In the genomic region with DNA sequence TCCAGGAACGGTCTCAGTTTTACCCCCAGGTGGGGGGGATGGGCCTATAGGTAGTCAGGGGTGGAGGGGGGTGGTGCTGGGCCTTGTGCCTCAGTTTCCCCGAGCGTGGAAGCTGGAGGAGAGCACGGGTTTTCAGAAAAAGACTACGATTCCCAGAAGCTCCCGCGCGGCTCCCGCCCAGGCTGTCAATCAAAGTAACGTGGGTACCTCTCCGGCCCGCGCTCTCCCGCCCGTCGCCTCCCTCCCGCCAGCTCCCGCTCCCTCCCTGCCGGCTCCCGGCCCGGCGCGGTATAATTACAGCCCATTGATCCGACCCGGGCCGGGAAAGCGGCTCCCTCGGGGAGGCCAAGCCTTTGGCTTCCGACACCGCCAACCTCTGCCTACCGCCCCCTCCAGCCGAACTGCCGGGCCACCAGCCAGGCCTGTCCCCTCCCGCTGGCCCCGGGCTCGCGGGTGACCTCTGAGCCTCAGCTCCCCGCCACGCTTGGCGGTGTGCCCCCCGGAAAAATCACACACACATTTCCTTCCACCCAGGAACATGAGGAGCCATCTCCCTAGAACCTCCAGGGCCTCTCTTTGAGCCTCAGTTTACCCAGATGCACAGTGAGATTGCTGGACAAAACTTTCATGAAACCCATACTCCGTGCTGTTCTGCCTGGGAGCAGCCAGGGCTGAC, we compare ENCODE assay signal across 8 cellular contexts. TPM values are rescaled to one million over a fixed set of nuclear protein-coding genes. Genes with fewer than 3 reads are reported as not detected.
DNase-seq lines count a peak whose midpoint lies in the region; ATAC-seq and TF ChIP-seq lines count a peak whose summit lies in the region.

No MANE protein-coding gene starts in this region.

- DNase-seq in CD4-positive, alpha-beta T cell = peak; percentile 61 to 76 (median 70)
- DNase-seq in Kasumi-1 (lab: John Stamatoyannopoulos, UW) (peak; percentile 87 to 91), RPMI7951 (ENCODE audit: low read depth) (peak; percentile 90), fibroblast of mammary gland (ENCODE audit: low read depth) (peak; percentile 85)
- DNase-seq in activated T-helper 2 cell treated with anti-CD3 and anti-CD28 coated beads, Interferon-gamma antibody, Interleukin-2, Interleukin-4, amounts not matched to agents 10 μg/mL and 5 μg/mL and 100 μg/mL, durations not matched to agents 14 hours and 24 hours and 36 hours (ENCODE audit: low spot score) = peak; percentile 78
- DNase-seq in naive thymus-derived CD8-positive, alpha-beta T cell = peak; percentile 67 to 89 (median 78)

- H3K27ac Mint-ChIP-seq in CD4-positive, alpha-beta T cell = peak overlapping the region; percentile 92
- H3K27ac Mint-ChIP-seq in activated T-helper 2 cell treated with anti-CD3 and anti-CD28 coated beads, Interferon-gamma antibody, Interleukin-2, Interleukin-4, amounts not matched to agents 10 μg/mL and 5 μg/mL and 100 μg/mL, durations not matched to agents 14 hours and 24 hours and 36 hours = peak overlapping the region; percentile 95
- H3K27ac Mint-ChIP-seq in naive thymus-derived CD8-positive, alpha-beta T cell = peak overlapping the region; percentile 82 to 99 (median 98)
- H3K27ac Mint-ChIP-seq in stimulated activated memory B cell treated with anti-CD40 and anti-IgM and Interleukin-4, amounts not matched to agents 10 μg/mL and 1 μg/mL and 100 μg/mL, for 72 hours = peak overlapping the region; percentile 91

- POLR2A ChIA-PET in CD4-positive, alpha-beta T cell (lab: Charles Lee) = interaction anchor here (0.9 to 6.9 kb wide), 19 partner anchors 9 to 952 kb away, joined by 3 to 225 read pairs (median 5); partner anchors contain the start of genes GADD45B, GNA11, NCLN and TLE5
- POLR2A ChIA-PET in naive thymus-derived CD8-positive, alpha-beta T cell (lab: Charles Lee) = interaction anchor here (0.6 to 11.8 kb wide), 21 partner anchors 9 to 1148 kb away, joined by 3 to 519 read pairs (median 6); partner anchors contain the start of genes GADD45B, MRPL54, S1PR4 and TLE5

- peak overlapping the region; percentile 64 for H3K4me3 ChIP-seq in fibroblast of mammary gland (ENCODE audit: control insufficient read depth, low read depth, low read length)

- peaks cover 6% of the 10 kb centered on the region for H3K36me3 Mint-ChIP-seq in CD4-positive, alpha-beta T cell (ENCODE audit: low read depth)
- H3K36me3 Mint-ChIP-seq in activated T-helper 2 cell treated with anti-CD3 and anti-CD28 coated beads, Interferon-gamma antibody, Interleukin-2, Interleukin-4, amounts not matched to agents 10 μg/mL and 5 μg/mL and 100 μg/mL, durations not matched to agents 14 hours and 24 hours and 36 hours (ENCODE audit: low read depth) = no peaks in the 10 kb centered on the region
- H3K36me3 Mint-ChIP-seq in naive thymus-derived CD8-positive, alpha-beta T cell = no peaks in the 10 kb centered on the region
- no peaks in the 10 kb centered on the region for H3K36me3 Mint-ChIP-seq in stimulated activated memory B cell treated with anti-CD40 and anti-IgM and Interleukin-4, amounts not matched to agents 10 μg/mL and 1 μg/mL and 100 μg/mL, for 72 hours

- peak; percentile 38 for ATAC-seq in CD4-positive, alpha-beta T cell (ENCODE audit: poor library complexity)
- peak; percentile 47 for ATAC-seq in GM21528 (IDR thresholded peaks at IDR 0.05; ENCODE audit: low FRiP score, unreplicated experiment)
- ATAC-seq in naive thymus-derived CD8-positive, alpha-beta T cell = peak; percentile 44 to 53
- ATAC-seq in stimulated activated memory B cell treated with anti-CD40 and anti-IgM and Interleukin-4, amounts not matched to agents 10 μg/mL and 1 μg/mL and 100 μg/mL, for 72 hours = peak; percentile 82

- TF ChIP-seq CTCF in CD4-positive, alpha-beta T cell (IDR thresholded peaks at IDR 0.05) = no peak
- TF ChIP-seq CTCF in fibroblast of mammary gland (conservative IDR thresholded peaks at IDR 0.05; ENCODE audit: control insufficient read depth, insufficient read depth, low read depth, low read length) = no peak

- H3K27me3 ChIP-seq in CD4-positive, alpha-beta T cell (ENCODE audit: control insufficient read depth, insufficient read depth, low read length) = no peaks in the 10 kb centered on the region

- no peaks in the 10 kb centered on the region for H3K27me3 Mint-ChIP-seq in CD4-positive, alpha-beta T cell
- H3K27me3 Mint-ChIP-seq in activated T-helper 2 cell treated with anti-CD3 and anti-CD28 coated beads, Interferon-gamma antibody, Interleukin-2, Interleukin-4, amounts not matched to agents 10 μg/mL and 5 μg/mL and 100 μg/mL, durations not matched to agents 14 hours and 24 hours and 36 hours (ENCODE audit: low read depth) = peaks cover 23% of the 10 kb centered on the region
- peaks cover 0 to 3% (median 0%) of the 10 kb centered on the region in 5 donors for H3K27me3 Mint-ChIP-seq in naive thymus-derived CD8-positive, alpha-beta T cell
- H3K27me3 Mint-ChIP-seq in stimulated activated memory B cell treated with anti-CD40 and anti-IgM and Interleukin-4, amounts not matched to agents 10 μg/mL and 1 μg/mL and 100 μg/mL, for 72 hours = peaks cover 38% of the 10 kb centered on the region

- H3K4me3 Mint-ChIP-seq in CD4-positive, alpha-beta T cell = peak overlapping the region; percentile 89
- peak overlapping the region; percentile 91 for H3K4me3 Mint-ChIP-seq in activated T-helper 2 cell treated with anti-CD3 and anti-CD28 coated beads, Interferon-gamma antibody, Interleukin-2, Interleukin-4, amounts not matched to agents 10 μg/mL and 5 μg/mL and 100 μg/mL, durations not matched to agents 14 hours and 24 hours and 36 hours (ENCODE audit: low read depth)
- H3K4me3 Mint-ChIP-seq in naive thymus-derived CD8-positive, alpha-beta T cell = peak overlapping the region; percentile 87 to 97 (median 93)
- peak overlapping the region; percentile 89 for H3K4me3 Mint-ChIP-seq in stimulated activated memory B cell treated with anti-CD40 and anti-IgM and Interleukin-4, amounts not matched to agents 10 μg/mL and 1 μg/mL and 100 μg/mL, for 72 hours

- H3K9me3 ChIP-seq in CD4-positive, alpha-beta T cell (ENCODE audit: control insufficient read depth, low read length) = no peaks in the 10 kb centered on the region

- H3K9me3 Mint-ChIP-seq in CD4-positive, alpha-beta T cell = no peaks in the 10 kb centered on the region
- H3K9me3 Mint-ChIP-seq in activated T-helper 2 cell treated with anti-CD3 and anti-CD28 coated beads, Interferon-gamma antibody, Interleukin-2, Interleukin-4, amounts not matched to agents 10 μg/mL and 5 μg/mL and 100 μg/mL, durations not matched to agents 14 hours and 24 hours and 36 hours = no peaks in the 10 kb centered on the region
- peaks cover 0 to 2% (median 0%) of the 10 kb centered on the region in 9 donors for H3K9me3 Mint-ChIP-seq in naive thymus-derived CD8-positive, alpha-beta T cell
- no peaks in the 10 kb centered on the region for H3K9me3 Mint-ChIP-seq in stimulated activated memory B cell treated with anti-CD40 and anti-IgM and Interleukin-4, amounts not matched to agents 10 μg/mL and 1 μg/mL and 100 μg/mL, for 72 hours

- intact Hi-C loops in CD4-positive, alpha-beta T cell (cut with DNase I, micrococcal nuclease) = loop anchor here (1.0 to 10.0 kb wide), 3 partner anchors 11 to 61 kb away; partner anchors contain the start of gene TLE6 (in 1 of the 2)
- intact Hi-C loops in activated T-helper 2 cell treated with anti-CD3 and anti-CD28 coated beads, Interferon-gamma antibody, Interleukin-2, Interleukin-4, amounts not matched to agents 10 μg/mL and 5 μg/mL and 100 μg/mL, durations not matched to agents 14 hours and 24 hours and 36 hours (cut with micrococcal nuclease) = no loop called here

- H3K4me1 Mint-ChIP-seq in CD4-positive, alpha-beta T cell (ENCODE audit: low read depth) = peaks cover 38% of the 10 kb centered on the region
- H3K4me1 Mint-ChIP-seq in activated T-helper 2 cell treated with anti-CD3 and anti-CD28 coated beads, Interferon-gamma antibody, Interleukin-2, Interleukin-4, amounts not matched to agents 10 μg/mL and 5 μg/mL and 100 μg/mL, durations not matched to agents 14 hours and 24 hours and 36 hours (ENCODE audit: low read depth) = peaks cover 15% of the 10 kb centered on the region
- H3K4me1 Mint-ChIP-seq in naive thymus-derived CD8-positive, alpha-beta T cell = peaks cover 28 to 45% (median 38%) of the 10 kb centered on the region in 4 donors
- H3K4me1 Mint-ChIP-seq in stimulated activated memory B cell treated with anti-CD40 and anti-IgM and Interleukin-4, amounts not matched to agents 10 μg/mL and 1 μg/mL and 100 μg/mL, for 72 hours = peaks cover 30% of the 10 kb centered on the region

- peak overlapping the region; percentile 60 for H3K27ac ChIP-seq in CD4-positive, alpha-beta T cell (ENCODE audit: low read depth, low read length)

- CTCF ChIA-PET in CD4-positive, alpha-beta T cell (lab: Charles Lee) = interaction anchor here (1.0 to 2.6 kb wide), 7 partner anchors 8 to 86 kb away, joined by 3 to 14 read pairs (median 6); no protein-coding TSS in a partner anchor

RNA-seq across cellular contexts. Expression of gene TLE2, which starts 7.2 kb away (rescaled TPM):
- 10 to 100 TPM; 23.9 to 25.0 TPM for total RNA-seq in CD4-positive, alpha-beta T cell
- total RNA-seq in RPMI7951 (2014; rRNA removed; shearing (Covaris generic)) = not detected in 2 replicates
- 2.2 and 2.4 TPM in 2 replicates for total RNA-seq in activated T-helper 2 cell treated with anti-CD3 and anti-CD28 coated beads, Interferon-gamma antibody, Interleukin-2, Interleukin-4, amounts not matched to agents 10 μg/mL and 5 μg/mL and 100 μg/mL, durations not matched to agents 14 hours and 24 hours and 36 hours
- total RNA-seq in naive thymus-derived CD8-positive, alpha-beta T cell = 10 to 100 TPM; 19.1 to 21.1 TPM
- 10 to 100 TPM in 2 of 3 donors, 1 to 10 TPM in 1; 7.0 to 12.4 (median 10.8) TPM for polyA plus RNA-seq in naive thymus-derived CD8-positive, alpha-beta T cell

RNA-seq across cellular contexts. Expression of gene TLE5, which starts 26.0 kb away (rescaled TPM):
- total RNA-seq in CD4-positive, alpha-beta T cell = 100 to 1,000 TPM; 722 to 793 TPM
- total RNA-seq in RPMI7951 (2014; rRNA removed; shearing (Covaris generic)) = 178 and 208 TPM in 2 replicates
- total RNA-seq in activated T-helper 2 cell treated with anti-CD3 and anti-CD28 coated beads, Interferon-gamma antibody, Interleukin-2, Interleukin-4, amounts not matched to agents 10 μg/mL and 5 μg/mL and 100 μg/mL, durations not matched to agents 14 hours and 24 hours and 36 hours = 428 and 432 TPM in 2 replicates
- total RNA-seq in naive thymus-derived CD8-positive, alpha-beta T cell = 100 to 1,000 TPM; 981 to 983 TPM
- 100 to 1,000 TPM; 451 to 924 (median 555) TPM for polyA plus RNA-seq in naive thymus-derived CD8-positive, alpha-beta T cell

RNA-seq across cellular contexts. Expression of gene GNA11, which starts 57.9 kb away (rescaled TPM):
- total RNA-seq in CD4-positive, alpha-beta T cell = 1 to 10 TPM; 2.6 to 3.4 TPM
- total RNA-seq in RPMI7951 (2014; rRNA removed; shearing (Covaris generic)) = 35.9 and 56.3 TPM in 2 replicates
- total RNA-seq in activated T-helper 2 cell treated with anti-CD3 and anti-CD28 coated beads, Interferon-gamma antibody, Interleukin-2, Interleukin-4, amounts not matched to agents 10 μg/mL and 5 μg/mL and 100 μg/mL, durations not matched to agents 14 hours and 24 hours and 36 hours = 5.6 and 7.1 TPM in 2 replicates
- 1 to 10 TPM; 5.1 to 5.4 TPM for total RNA-seq in naive thymus-derived CD8-positive, alpha-beta T cell
- under 1 TPM; 0.43 to 0.60 (median 0.47) TPM for polyA plus RNA-seq in naive thymus-derived CD8-positive, alpha-beta T cell

RNA-seq across cellular contexts. Expression of gene TLE6, which starts 58.9 kb away (rescaled TPM):
- not detected for total RNA-seq in CD4-positive, alpha-beta T cell
- 0.84 and 3.9 TPM in 2 replicates for total RNA-seq in RPMI7951 (2014; rRNA removed; shearing (Covaris generic))
- total RNA-seq in activated T-helper 2 cell treated with anti-CD3 and anti-CD28 coated beads, Interferon-gamma antibody, Interleukin-2, Interleukin-4, amounts not matched to agents 10 μg/mL and 5 μg/mL and 100 μg/mL, durations not matched to agents 14 hours and 24 hours and 36 hours = 1.4 and 1.5 TPM in 2 replicates
- under 1 TPM in 1 of 2 experiments, not detected in 1; 0.30 TPM for total RNA-seq in naive thymus-derived CD8-positive, alpha-beta T cell
- under 1 TPM in 2 of 3 donors, not detected in 1; 0.52 to 0.82 TPM for polyA plus RNA-seq in naive thymus-derived CD8-positive, alpha-beta T cell

Comparison
In these comparisons a context has a peak if more than half of its experiments do, and no peak if none do; other contexts are left out.
1. Peak in every context shown above with its lines: DNase-seq, ATAC-seq, H3K4me3 ChIP-seq and H3K27ac ChIP-seq.